1 cellular context compared by ENCODE assay signal in genomic region chr19:42091300-42092266, GRCh38.
TF ChIP-seq lines count a peak whose summit lies in the region.

No MANE protein-coding gene starts in this region.

TF ChIP-seq in K562, 482 proteins besides CTCF, POLR2A, EP300 and RAD21 (continued from another document):
- TF ChIP-seq ZMIZ1 (IDR thresholded peaks at IDR 0.05; ENCODE audit: low read depth in 2 of 2, low read length in 2 of 2) (peak in 1 of 2 experiments; percentile 50; a peak in 2 of 4 replicates), MXI1 (IDR thresholded peaks at IDR 0.05; ENCODE audit: low read depth, low read length) (no peak), NCOA1 (IDR thresholded peaks at IDR 0.05; ENCODE audit: low read depth) (no peak), MLLT1 (IDR thresholded peaks at IDR 0.05) (peak in 1 of 2 experiments; percentile 77; a peak in 2 of 4 replicates), MTA1 (IDR thresholded peaks at IDR 0.05; ENCODE audit: borderline replicate concordance) (no peak), MAX (CRISPR knock-in tag; IDR thresholded peaks at IDR 0.05) (peak; percentile 75), ADNP (tag; IDR thresholded peaks at IDR 0.05) (no peak)
